10 cellular contexts compared by ENCODE assay signal in genomic region chr17:77407321-77408277, GRCh38.
DNase-seq lines count a peak whose midpoint lies in the region; ATAC-seq and TF ChIP-seq lines count a peak whose summit lies in the region.
"Had no signal": no experiment of that assay in that cellular context is flagged by ENCODE, and none has a peak within 500 bp of the region (broad histone marks: within the 10 kb centered on the region; RNA-seq: fewer than 3 reads in every experiment).

No MANE protein-coding gene starts in this region.

- no peak overlapping the region for H3K27ac Mint-ChIP-seq in endothelial cell (ENCODE audit: unreplicated experiment)

- H2AK5ac ChIP-seq in neuronal stem cell (ENCODE audit: low read depth, low read length): no peak overlapping the region

- peaks cover 7% of the 10 kb centered on the region for H3K36me3 ChIP-seq in BLaER1
- H3K36me3 ChIP-seq in Panc1 (ENCODE audit: control insufficient read depth, insufficient read depth, low read length): no peaks in the 10 kb centered on the region
- H3K36me3 ChIP-seq in effector memory CD4-positive, alpha-beta T cell (ENCODE audit: control insufficient read depth, insufficient read depth, low read length): peaks cover 5% of the 10 kb centered on the region
- peaks cover 15 to 37% of the 10 kb centered on the region in 2 donors for H3K36me3 ChIP-seq in neuronal stem cell (replicated peaks in 1 of 2; ENCODE audit: control insufficient read depth in 2 of 2, insufficient read depth in 2 of 2, low read length in 2 of 2)

- peak overlapping the region; percentile 87 for H2BK5ac ChIP-seq in neuronal stem cell (ENCODE audit: low read length)

- CTCF ChIA-PET in Panc1 (lab: Charles Lee): no interaction called here

- peak overlapping the region; percentile 95 for H3K4me2 ChIP-seq in BLaER1
- H3K4me2 ChIP-seq in neuronal stem cell (ENCODE audit: insufficient read depth, low read length, poor library complexity, severe bottlenecking): no peak overlapping the region

- H3K4me1 ChIP-seq in BLaER1: peaks cover 98% of the 10 kb centered on the region
- H3K4me1 ChIP-seq in Panc1 (ENCODE audit: control insufficient read depth, insufficient read depth, low read length): peaks cover 83% of the 10 kb centered on the region
- H3K4me1 ChIP-seq in effector memory CD4-positive, alpha-beta T cell (ENCODE audit: control insufficient read depth, insufficient read depth, low read length, poor library complexity, severe bottlenecking): peaks cover 86% of the 10 kb centered on the region
- peaks cover 0 to 24% of the 10 kb centered on the region in 2 donors for H3K4me1 ChIP-seq in neuronal stem cell (ENCODE audit: control insufficient read depth in 2 of 2, insufficient read depth in 1 of 2, low read depth in 1 of 2, low read length in 2 of 2)

- H3K36me3 Mint-ChIP-seq in endothelial cell (ENCODE audit: low read depth, unreplicated experiment): peaks cover 18% of the 10 kb centered on the region

- H3K4me1 Mint-ChIP-seq in endothelial cell (ENCODE audit: unreplicated experiment): peaks cover 38% of the 10 kb centered on the region

- no peaks in the 10 kb centered on the region for H3K9me3 Mint-ChIP-seq in endothelial cell (ENCODE audit: unreplicated experiment)

- H3K4ac ChIP-seq in neuronal stem cell (ENCODE audit: low read length): no peak overlapping the region

- peak overlapping the region; percentile 85 for H3K18ac ChIP-seq in neuronal stem cell (ENCODE audit: low read length)

- H3K14ac ChIP-seq in neuronal stem cell (ENCODE audit: low read length): peak overlapping the region; percentile 47

- H3K27ac ChIP-seq in BLaER1: peak overlapping the region; percentile 96
- peak overlapping the region; percentile 20 for H3K27ac ChIP-seq in Panc1 (ENCODE audit: low read length)
- H3K27ac ChIP-seq in effector memory CD4-positive, alpha-beta T cell (ENCODE audit: insufficient read depth, low read length, poor library complexity, severe bottlenecking): peak overlapping the region; percentile 93
- H3K27ac ChIP-seq in neuronal stem cell (replicated peaks; ENCODE audit: low read length): no peak overlapping the region

- no peaks in the 10 kb centered on the region for H4K20me1 ChIP-seq in BLaER1

- H3K4me3 Mint-ChIP-seq in endothelial cell (ENCODE audit: unreplicated experiment): no peak overlapping the region

- H3K27me3 ChIP-seq in BLaER1: no peaks in the 10 kb centered on the region
- H3K27me3 ChIP-seq in Panc1 (ENCODE audit: control insufficient read depth, insufficient read depth, low read length): no peaks in the 10 kb centered on the region
- no peaks in the 10 kb centered on the region for H3K27me3 ChIP-seq in effector memory CD4-positive, alpha-beta T cell (replicated peaks; ENCODE audit: control insufficient read depth, insufficient read depth, low read length, poor library complexity, severe bottlenecking)
- H3K27me3 ChIP-seq in neuronal stem cell (ENCODE audit: control insufficient read depth in 3 of 3, insufficient read depth in 3 of 3, low read depth in 1 of 3, low read length in 3 of 3): no peaks in the 10 kb centered on the region

- H3K9me3 ChIP-seq in BLaER1 (no peaks in the 10 kb centered on the region), Panc1 (ENCODE audit: control insufficient read depth, insufficient read depth, low read depth, low read length) (no peaks in the 10 kb centered on the region), neuronal stem cell (replicated peaks in 1 of 2; ENCODE audit: control insufficient read depth in 2 of 2, insufficient read depth in 1 of 2, low read depth in 1 of 2, low read length in 2 of 2) (peaks cover 0 to 3% of the 10 kb centered on the region in 2 donors)
- H3K9me3 ChIP-seq in effector memory CD4-positive, alpha-beta T cell (ENCODE audit: control insufficient read depth, low read length): no peaks in the 10 kb centered on the region

- in situ Hi-C loops in Panc1 (cut with HindIII; ENCODE audit: low pct_unique_long_range_greater_than_20kb, low sequenced_read_pairs): no loop called here

- no peak for ATAC-seq in Panc1

- no peak overlapping the region for H2AFZ ChIP-seq in neuronal stem cell (ENCODE audit: low read length)

- peak overlapping the region; percentile 56 for H3K4me3 ChIP-seq in BLaER1
- no peak overlapping the region for H3K4me3 ChIP-seq in Panc1 (ENCODE audit: low read depth in 2 of 2, low read length in 2 of 2)
- peak overlapping the region; percentile 24 for H3K4me3 ChIP-seq in effector memory CD4-positive, alpha-beta T cell (ENCODE audit: insufficient read depth, low read depth, low read length, poor library complexity, severe bottlenecking)
- no peak overlapping the region for H3K4me3 ChIP-seq in neuronal stem cell (ENCODE audit: low read length in 2 of 2)

- intact Hi-C loops in Panc1 (cut with micrococcal nuclease; ENCODE audit: unreplicated experiment): no loop called here

- H2BK120ac ChIP-seq in neuronal stem cell (ENCODE audit: low read depth, low read length): no peak overlapping the region

- no peak overlapping the region for H4K91ac ChIP-seq in neuronal stem cell (ENCODE audit: low read depth, low read length, poor library complexity)

- POLR2A ChIA-PET in Panc1 (lab: Charles Lee): interaction anchor here (0.5 kb wide), 1 partner anchor 22 kb away, joined by 3 read pairs; no protein-coding TSS in a partner anchor

- peaks cover 21% of the 10 kb centered on the region for H3K27me3 Mint-ChIP-seq in endothelial cell (ENCODE audit: unreplicated experiment)

- no peak for DNase-seq in Panc1 (ENCODE audit: low read depth, low spot score)
- DNase-seq in effector memory CD4-positive, alpha-beta T cell: no peak
- DNase-seq in neuronal stem cell (ENCODE audit: low spot score): no peak
- no peak for DNase-seq in activated CD4-positive, CD25-positive, alpha-beta regulatory T cell treated with anti-CD3 and anti-CD28 coated beads, Interleukin-2, amount 50 U/mL, for 72 hours
- DNase-seq in NCI-H2171 (lab: John Stamatoyannopoulos, UW): no peak
- no peak for DNase-seq in endothelial cell (ENCODE audit: low spot score)
- no peak for DNase-seq in stimulated activated CD4-positive, alpha-beta T cell treated with anti-CD3 and anti-CD28 coated beads, Interleukin-12 subunit alpha, Interleukin-12 subunit beta, amount 100 ng/mL, for 4 hours
- DNase-seq: DMS79 treated with DMSO at 0.1 percent for 48 hours, NCI-H510A treated with DMSO at 0.1 percent for 48 hours had no signal

- H3K79me1 ChIP-seq in neuronal stem cell (ENCODE audit: low read depth, low read length): peaks cover 32% of the 10 kb centered on the region

- H2BK12ac ChIP-seq in neuronal stem cell (ENCODE audit: low read length): no peak overlapping the region

- no TSS peak for BruUV-seq in Panc1 (replicated peaks; lab: Mats Ljungman, UMichigan)

- WGBS in neuronal stem cell (ENCODE audit: extremely low coverage in 2 of 2, insufficient read length in 2 of 2, insufficient replicate concordance in 1 of 2), 2 donors: no CpG with 5 or more reads among the region's 11 CpGs

- peak overlapping the region; percentile 18 for H3K23ac ChIP-seq in neuronal stem cell (ENCODE audit: low read depth, low read length, poor library complexity)

- H3K9ac ChIP-seq in BLaER1: peak overlapping the region; percentile 74
- H3K9ac ChIP-seq in neuronal stem cell (ENCODE audit: low read depth, low read length, poor library complexity): peak overlapping the region; percentile 13

- no peak overlapping the region for H4K8ac ChIP-seq in neuronal stem cell (ENCODE audit: low read depth, low read length)

- TF ChIP-seq CTCF in Panc1 (IDR thresholded peaks at IDR 0.05) (no peak), endothelial cell (IDR thresholded peaks at IDR 0.05; ENCODE audit: unreplicated experiment) (no peak)

- no peak overlapping the region for H2BK15ac ChIP-seq in neuronal stem cell (ENCODE audit: low read length)

Comparison
In these comparisons a context has a peak if more than half of its experiments do, and no peak if none do; other contexts are left out.
1. H3K4me3 ChIP-seq: peak in BLaER1 (single experiment) and effector memory CD4-positive, alpha-beta T cell (single experiment); none in Panc1 (0 of 2) and neuronal stem cell (0 of 2).